ENCODE assay signal across 20 cellular contexts in the genomic region with DNA sequence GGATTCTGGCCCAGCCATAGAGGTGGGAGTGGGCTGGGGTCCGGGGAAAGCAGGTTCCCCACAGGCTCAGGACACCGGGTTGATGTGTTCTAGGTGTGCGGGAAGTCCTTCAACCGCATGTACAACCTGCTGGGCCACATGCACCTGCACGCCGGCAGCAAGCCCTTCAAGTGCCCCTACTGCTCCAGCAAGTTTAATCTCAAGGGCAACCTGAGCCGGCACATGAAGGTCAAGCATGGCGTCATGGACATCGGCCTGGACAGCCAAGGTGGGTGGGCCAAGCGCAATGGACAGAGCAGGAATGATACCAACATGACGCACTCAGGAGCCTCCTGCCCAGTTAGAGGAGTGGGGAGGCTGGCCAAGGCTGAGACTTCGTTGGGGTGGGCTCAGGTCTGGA. TPM values are rescaled to one million over a fixed set of nuclear protein-coding genes. Genes with fewer than 3 reads are reported as not detected.
DNase-seq lines count a peak whose midpoint lies in the region; ATAC-seq, FAIRE-seq and TF ChIP-seq lines count a peak whose summit lies in the region.
"Had no signal": no experiment of that assay in that cellular context is flagged by ENCODE, and none has a peak within 500 bp of the region (broad histone marks: within the 10 kb centered on the region; RNA-seq: fewer than 3 reads in every experiment).

No MANE protein-coding gene starts in this region.

- no peak for FAIRE-seq in pancreas (lab: Jason Lieb, UNC)
- FAIRE-seq: A204.1, G401.6, GM12878 had no signal

- H3K27ac ChIP-seq in left ventricle myocardium inferior (replicated peaks) (peak overlapping the region; percentile 40), pancreas (peak overlapping the region in 3 of 4 donors; percentile 70 to 89 (median 75))
- H3K27ac ChIP-seq: BLaER1 had no signal

- TF ChIP-seq CTCF in left ventricle myocardium inferior (IDR thresholded peaks at IDR 0.05; ENCODE audit: borderline replicate concordance) (no peak), pancreas (IDR thresholded peaks at IDR 0.05) (no peak)

- peaks cover 23% of the 10 kb centered on the region for H3K4me1 Mint-ChIP-seq in dendritic cell treated with granulocyte-macrophage colony-stimulating factor and Interleukin-4, amounts not matched to agents 40 ng/mL and 50 ng/mL, for 4 days (ENCODE audit: low read depth)

- H3K9me3 Mint-ChIP-seq in dendritic cell treated with granulocyte-macrophage colony-stimulating factor and Interleukin-4, amounts not matched to agents 40 ng/mL and 50 ng/mL, for 4 days = no peaks in the 10 kb centered on the region
- H3K9me3 Mint-ChIP-seq: CD8-positive, alpha-beta T cell had no signal

- peaks cover 26% of the 10 kb centered on the region for H3K4me1 ChIP-seq in left ventricle myocardium inferior
- peaks cover 25 to 53% (median 34%) of the 10 kb centered on the region in 3 donors for H3K4me1 ChIP-seq in pancreas

- peaks cover 96% of the 10 kb centered on the region for H3K36me3 Mint-ChIP-seq in dendritic cell treated with granulocyte-macrophage colony-stimulating factor and Interleukin-4, amounts not matched to agents 40 ng/mL and 50 ng/mL, for 4 days (ENCODE audit: low read depth)

- DNase-seq in left ventricle myocardium inferior (no peak), Right ventricle myocardium inferior (ENCODE audit: missing footprints) (no peak), pancreas (peak in 5 of 6 donors; percentile 75 to 84 (median 78)), DMS53 (lab: John Stamatoyannopoulos, UW) (no peak)
- DNase-seq: CD8-positive, alpha-beta T cell; DMS79 treated with DMSO at 0.1 percent for 48 hours; HCEC 1CT; NCI-H1048; NCI-H146; NCI-H2081; NCI-H748 treated with DMSO at 0.1 percent for 48 hours; PC-3 had no signal

- ATAC-seq in Right ventricle myocardium inferior (no peak), pancreas (peak; percentile 26 to 55 (median 47)), GM18867 (IDR thresholded peaks at IDR 0.05; ENCODE audit: unreplicated experiment) (no peak), HG03139 (IDR thresholded peaks at IDR 0.05; ENCODE audit: unreplicated experiment) (no peak)
- ATAC-seq: CD8-positive, alpha-beta T cell; GM12878; PC-3 had no signal

- H3K4me3 ChIP-seq in left ventricle myocardium inferior = no peak overlapping the region
- H3K4me3 ChIP-seq in pancreas = no peak overlapping the region
- H3K4me3 ChIP-seq: BLaER1, GM12878, K562 had no signal

- H3K9me3 ChIP-seq in left ventricle myocardium inferior (replicated peaks) (no peaks in the 10 kb centered on the region), pancreas (no peaks in the 10 kb centered on the region)
- H3K9me3 ChIP-seq: BLaER1 had no signal

- H3K36me3 ChIP-seq in left ventricle myocardium inferior = peaks cover 14% of the 10 kb centered on the region
- peaks cover 0 to 9% (median 5%) of the 10 kb centered on the region in 3 donors for H3K36me3 ChIP-seq in pancreas

- no peaks in the 10 kb centered on the region for H3K27me3 Mint-ChIP-seq in dendritic cell treated with granulocyte-macrophage colony-stimulating factor and Interleukin-4, amounts not matched to agents 40 ng/mL and 50 ng/mL, for 4 days

- no peaks in the 10 kb centered on the region for H3K27me3 ChIP-seq in left ventricle myocardium inferior (ENCODE audit: low read depth)
- H3K27me3 ChIP-seq in pancreas = no peaks in the 10 kb centered on the region
- H3K27me3 ChIP-seq: BLaER1 had no signal

- 32 to 35% methylated on average over 12 of the region's 12 CpGs for WGBS in pancreas, 2 donors

- H3K27ac Mint-ChIP-seq in dendritic cell treated with granulocyte-macrophage colony-stimulating factor and Interleukin-4, amounts not matched to agents 40 ng/mL and 50 ng/mL, for 4 days = peak overlapping the region; percentile 40

- intact Hi-C loops in left ventricle myocardium inferior (cut with micrococcal nuclease) = loop anchor here (10.0 kb wide), 1 partner anchor 179 kb away; the partner anchor contains the start of gene AP3S2
- intact Hi-C loops in Right ventricle myocardium inferior (cut with DNase I) = loop anchor here (10.0 kb wide), 1 partner anchor 179 kb away; the partner anchor contains the start of gene AP3S2
- intact Hi-C loops in dendritic cell treated with granulocyte-macrophage colony-stimulating factor and Interleukin-4, amounts not matched to agents 40 ng/mL and 50 ng/mL, for 4 days (cut with micrococcal nuclease) = loop anchor here (5.0 kb wide), 3 partner anchors 37 to 177 kb away; partner anchors contain the start of gene ARPIN
- intact Hi-C loops in pancreas (cut with DNase I) = loop anchor here in 2 of 3 donors (5.0 kb wide), 2 partner anchors 67 to 172 kb away; no protein-coding TSS in a partner anchor

- no peak overlapping the region for H3K4me3 Mint-ChIP-seq in dendritic cell treated with granulocyte-macrophage colony-stimulating factor and Interleukin-4, amounts not matched to agents 40 ng/mL and 50 ng/mL, for 4 days
- H3K4me3 Mint-ChIP-seq: CD8-positive, alpha-beta T cell had no signal

RNA-seq across cellular contexts. Expression of gene IDH2, which starts 28.2 kb away (rescaled TPM):
- total RNA-seq in left ventricle myocardium inferior = 933 TPM
- total RNA-seq in Right ventricle myocardium inferior = 1,173 TPM
- total RNA-seq in pancreas = 100 to 1,000 TPM; 107 to 128 (median 114) TPM
- 10 to 100 TPM; 53.6 to 55.7 TPM for polyA plus RNA-seq in pancreas

Comparison
In these comparisons a context has a peak if more than half of its experiments do, and no peak if none do; other contexts are left out.
1. DNase-seq: peak in pancreas (5 of 6); none in left ventricle myocardium inferior (single experiment), Right ventricle myocardium inferior (single experiment) and DMS53 (single experiment).
2. ATAC-seq: peak in pancreas (4 of 4); none in Right ventricle myocardium inferior (single experiment), GM18867 (single experiment) and HG03139 (single experiment).